In the genomic region with DNA sequence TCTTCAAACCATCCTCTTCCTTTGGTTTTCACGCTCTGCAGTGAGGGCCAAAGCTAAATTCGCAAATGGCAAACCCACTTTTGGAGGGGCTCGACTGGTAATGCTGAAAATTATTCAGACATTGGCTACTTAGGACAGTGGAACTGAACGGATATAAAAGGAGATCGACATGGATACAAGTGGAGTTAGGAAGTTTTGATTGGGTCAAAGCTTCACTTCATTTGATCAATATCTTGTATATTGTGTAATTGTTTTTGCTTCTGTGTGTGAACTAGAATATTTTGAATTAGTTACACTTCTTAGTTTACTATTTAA, we compare ENCODE assay signal across 8 cellular contexts. TPM values are rescaled to one million over a fixed set of nuclear protein-coding genes. Genes with fewer than 3 reads are reported as not detected.
DNase-seq lines count a peak whose midpoint lies in the region; ATAC-seq and TF ChIP-seq lines count a peak whose summit lies in the region.

No MANE protein-coding gene starts in this region.

- 37 to 55% methylated on average over 5 of the region's 5 CpGs for WGBS in endodermal cell (ENCODE audit: insufficient coverage in 1 of 2, insufficient read length in 1 of 2), 2 experiments
- WGBS in neuronal stem cell (ENCODE audit: extremely low coverage in 2 of 2, insufficient read length in 2 of 2, insufficient replicate concordance in 1 of 2), 2 donors: no CpG with 5 or more reads among the region's 5 CpGs

- peaks cover 8% of the 10 kb centered on the region for H3K36me3 ChIP-seq in CD8-positive, alpha-beta memory T cell (ENCODE audit: insufficient read depth, low read length)
- H3K36me3 ChIP-seq in NT2/D1 (ENCODE audit: insufficient read depth, insufficient read length, low read length): peaks cover 4% of the 10 kb centered on the region
- H3K36me3 ChIP-seq in endodermal cell (ENCODE audit: control insufficient read depth, insufficient read depth, low read length): peaks cover 32% of the 10 kb centered on the region
- peaks cover 0 to 30% of the 10 kb centered on the region in 2 donors for H3K36me3 ChIP-seq in neuronal stem cell (replicated peaks in 1 of 2; ENCODE audit: control insufficient read depth in 2 of 2, insufficient read depth in 2 of 2, low read length in 2 of 2)

- H4K8ac ChIP-seq in neuronal stem cell (ENCODE audit: low read depth, low read length): no peak overlapping the region

- H3K18ac ChIP-seq in neuronal stem cell (ENCODE audit: low read length): no peak overlapping the region

- H3K4me3 ChIP-seq in CD8-positive, alpha-beta memory T cell (ENCODE audit: low read length): peak overlapping the region; percentile 57
- H3K4me3 ChIP-seq in NT2/D1 (ENCODE audit: insufficient read length, low read depth): peak overlapping the region; percentile 71
- peak overlapping the region; percentile 96 for H3K4me3 ChIP-seq in endodermal cell (ENCODE audit: low read length)
- H3K4me3 ChIP-seq in neuronal stem cell (ENCODE audit: low read length in 2 of 2): peak overlapping the region; percentile 64 to 99

- H2BK120ac ChIP-seq in neuronal stem cell (ENCODE audit: low read depth, low read length): no peak overlapping the region

- H2BK5ac ChIP-seq in neuronal stem cell (ENCODE audit: low read length): no peak overlapping the region

- H2BK12ac ChIP-seq in neuronal stem cell (ENCODE audit: low read length): no peak overlapping the region

- H2AFZ ChIP-seq in neuronal stem cell (ENCODE audit: low read length): peak overlapping the region; percentile 91

- no peak for ATAC-seq in HG03442 (IDR thresholded peaks at IDR 0.05; ENCODE audit: unreplicated experiment)

- CTCF ChIA-PET in CD8-positive, alpha-beta memory T cell (lab: Charles Lee): interaction anchor here (1.1 to 2.4 kb wide), 9 partner anchors 11 to 203 kb away, joined by 3 to 23 read pairs (median 7); partner anchors contain the start of gene NUP153

- POLR2A ChIA-PET in CD8-positive, alpha-beta memory T cell (lab: Charles Lee): interaction anchor here (0.6 to 3.4 kb wide), 4 partner anchors 10 to 105 kb away, joined by 3 to 40 read pairs (median 19); partner anchors contain the start of gene NUP153

- H3K79me1 ChIP-seq in neuronal stem cell (ENCODE audit: low read depth, low read length): no peaks in the 10 kb centered on the region

- peak overlapping the region; percentile 93 for H3K4me2 ChIP-seq in neuronal stem cell (ENCODE audit: insufficient read depth, low read length, poor library complexity, severe bottlenecking)

- H4K91ac ChIP-seq in neuronal stem cell (ENCODE audit: low read depth, low read length, poor library complexity): no peak overlapping the region

- H3K4ac ChIP-seq in neuronal stem cell (ENCODE audit: low read length): no peak overlapping the region

- TF ChIP-seq CTCF in endodermal cell (conservative IDR thresholded peaks at IDR 0.05): no peak

- no peaks in the 10 kb centered on the region for H3K27me3 Mint-ChIP-seq in CD8-positive, alpha-beta memory T cell
- H3K27me3 Mint-ChIP-seq in endodermal cell (ENCODE audit: insufficient read depth): no peaks in the 10 kb centered on the region

- peak overlapping the region; percentile 91 for H3K27ac ChIP-seq in CD8-positive, alpha-beta memory T cell (ENCODE audit: low read depth, low read length)
- H3K27ac ChIP-seq in endodermal cell (ENCODE audit: low read depth, low read length): no peak overlapping the region
- H3K27ac ChIP-seq in neuronal stem cell (replicated peaks; ENCODE audit: low read length): no peak overlapping the region

- no peak overlapping the region for H3K14ac ChIP-seq in neuronal stem cell (ENCODE audit: low read length)

- peaks cover 37 to 53% (median 51%) of the 10 kb centered on the region in 3 donors for H3K4me1 Mint-ChIP-seq in CD8-positive, alpha-beta memory T cell
- H3K4me1 Mint-ChIP-seq in endodermal cell: peaks cover 9% of the 10 kb centered on the region

- H2BK15ac ChIP-seq in neuronal stem cell (ENCODE audit: low read length): no peak overlapping the region

- H2AK5ac ChIP-seq in neuronal stem cell (ENCODE audit: low read depth, low read length): no peak overlapping the region

- H3K9ac ChIP-seq in NT2/D1 (ENCODE audit: insufficient read length, low read depth): peak overlapping the region; percentile 87
- H3K9ac ChIP-seq in endodermal cell (ENCODE audit: extremely low read depth, low read length, poor library complexity, severe bottlenecking): peak overlapping the region; percentile 81
- no peak overlapping the region for H3K9ac ChIP-seq in neuronal stem cell (ENCODE audit: low read depth, low read length, poor library complexity)

- peak overlapping the region; percentile 86 to 98 (median 91) for H3K4me3 Mint-ChIP-seq in CD8-positive, alpha-beta memory T cell
- H3K4me3 Mint-ChIP-seq in endodermal cell: peak overlapping the region; percentile 68

- H3K4me1 ChIP-seq in CD8-positive, alpha-beta memory T cell (ENCODE audit: insufficient read depth, low read length): peaks cover 35% of the 10 kb centered on the region
- no peaks in the 10 kb centered on the region for H3K4me1 ChIP-seq in NT2/D1 (ENCODE audit: insufficient read depth, insufficient read length)
- no peaks in the 10 kb centered on the region for H3K4me1 ChIP-seq in endodermal cell (ENCODE audit: control insufficient read depth, insufficient read depth, low read length)
- peaks cover 3 to 4% of the 10 kb centered on the region in 2 donors for H3K4me1 ChIP-seq in neuronal stem cell (ENCODE audit: control insufficient read depth in 2 of 2, insufficient read depth in 1 of 2, low read depth in 1 of 2, low read length in 2 of 2)

- peaks cover 0 to 2% (median 0%) of the 10 kb centered on the region in 5 donors for H3K9me3 Mint-ChIP-seq in CD8-positive, alpha-beta memory T cell
- no peaks in the 10 kb centered on the region for H3K9me3 Mint-ChIP-seq in endodermal cell

- peak overlapping the region; percentile 83 to 99 (median 91) for H3K27ac Mint-ChIP-seq in CD8-positive, alpha-beta memory T cell
- no peak overlapping the region for H3K27ac Mint-ChIP-seq in endodermal cell

- no peaks in the 10 kb centered on the region for H3K9me3 ChIP-seq in CD8-positive, alpha-beta memory T cell (ENCODE audit: low read length)
- H3K9me3 ChIP-seq in NT2/D1 (ENCODE audit: insufficient read depth, low read length) (no peaks in the 10 kb centered on the region), endodermal cell (ENCODE audit: control insufficient read depth, low read length) (no peaks in the 10 kb centered on the region), neuronal stem cell (replicated peaks in 1 of 2; ENCODE audit: control insufficient read depth in 2 of 2, insufficient read depth in 1 of 2, low read depth in 1 of 2, low read length in 2 of 2) (no peaks in the 10 kb centered on the region)

- no peaks in the 10 kb centered on the region for H3K27me3 ChIP-seq in CD8-positive, alpha-beta memory T cell (ENCODE audit: insufficient read depth, low read length, poor library complexity, severe bottlenecking)
- H3K27me3 ChIP-seq in NT2/D1 (ENCODE audit: insufficient read depth, insufficient read length) (no peaks in the 10 kb centered on the region), endodermal cell (ENCODE audit: control insufficient read depth, insufficient read depth, low read length, poor library complexity, severe bottlenecking) (no peaks in the 10 kb centered on the region), neuronal stem cell (ENCODE audit: control insufficient read depth in 3 of 3, insufficient read depth in 3 of 3, low read depth in 1 of 3, low read length in 3 of 3) (no peaks in the 10 kb centered on the region)

- no peak for DNase-seq in CD8-positive, alpha-beta memory T cell
- DNase-seq in NT2/D1 (ENCODE audit: low read depth, low spot score): no peak
- no peak for DNase-seq in endodermal cell
- DNase-seq in neuronal stem cell (ENCODE audit: low spot score): no peak
- no peak for DNase-seq in NCI-H1105 (lab: John Stamatoyannopoulos, UW)
- no peak for DNase-seq in NCI-H187 treated with DMSO at 0.1 percent for 48 hours (lab: John Stamatoyannopoulos, UW)
- no peak for DNase-seq in NOMO-1 treated with dmso at 0.1 percent for 144 hours (lab: John Stamatoyannopoulos, UW; ENCODE audit: unreplicated experiment)

- peaks cover under 1 to 37% (median 8%) of the 10 kb centered on the region in 3 donors for H3K36me3 Mint-ChIP-seq in CD8-positive, alpha-beta memory T cell
- H3K36me3 Mint-ChIP-seq in endodermal cell (ENCODE audit: low read depth): peaks cover 16% of the 10 kb centered on the region

- H3K23ac ChIP-seq in neuronal stem cell (ENCODE audit: low read depth, low read length, poor library complexity): no peak overlapping the region

RNA-seq across cellular contexts. Expression of gene FAM8A1, which starts 1.2 kb away (rescaled TPM):
- total RNA-seq in CD8-positive, alpha-beta memory T cell: 1 to 10 TPM; 4.7 to 5.1 TPM
- 8.3 TPM for polyA plus RNA-seq in CD8-positive, alpha-beta memory T cell
- 10 to 100 TPM; 10.4 to 12.1 TPM for total RNA-seq in endodermal cell
- polyA plus RNA-seq in endodermal cell (2013, experiment 1 of 2): 18.1 TPM
- 15.4 TPM for polyA plus RNA-seq in endodermal cell (2013, experiment 2 of 2)
- polyA plus RNA-seq in neuronal stem cell (2013, experiment 1 of 2): 16.1 TPM
- polyA plus RNA-seq in neuronal stem cell (2013, experiment 2 of 2): 16.3 TPM
